22 cellular contexts compared by ENCODE assay signal in genomic region chr5:171330011-171330410, GRCh38. TPM values are rescaled to one million over a fixed set of nuclear protein-coding genes. Genes with fewer than 3 reads are reported as not detected.
"Had no signal": no experiment of that assay in that cellular context is flagged by ENCODE, and none has a peak within 500 bp of the region (broad histone marks: within the 10 kb centered on the region; RNA-seq: fewer than 3 reads in every experiment).

No MANE protein-coding gene starts in this region.

- H3K4me1 ChIP-seq: SJSA1 had no signal

- DNase-seq: KBM-7, MG63, NCI-H1092 treated with DMSO at 0.1 percent for 48 hours, NCI-H1436, NCI-H187, NCI-H2029, NCI-H2081 treated with DMSO at 0.1 percent for 48 hours, NCI-H2171, NCI-H226, NCI-H446, NCI-H510A, NCI-H524 treated with DMSO at 0.1 percent for 48 hours, NCI-H69, NCI-H774, PC-3, SHP77 treated with DMSO at 0.1 percent for 48 hours had no signal

- FAIRE-seq: HTR-8/SVneo had no signal

- H3K4me3 ChIP-seq: MG63, SJSA1, SK-N-MC had no signal

- ATAC-seq: Panc1, PC-3 had no signal

- H3K36me3 ChIP-seq: MG63, SJSA1 had no signal

- H3K27ac ChIP-seq: HL-60, RWPE1, SJSA1, SK-N-MC had no signal

- H3K9me3 ChIP-seq: MG63, SJSA1 had no signal

RNA-seq across cellular contexts. Expression of gene TLX3, which starts 21.0 kb away (rescaled TPM):
- total RNA-seq: PC-3, SJSA1 had no signal
